Comparison of ENCODE assay signal across 1 cellular context in genomic region chr7:143393267-143394041, GRCh38.
TF ChIP-seq lines count a peak whose summit lies in the region.

No MANE protein-coding gene starts in this region.

TF ChIP-seq in HepG2, 621 proteins besides CTCF, POLR2A, EP300 and RAD21 (continued from another document and continues in another):
- TF ChIP-seq PRDM10 (CRISPR knock-in tag; IDR thresholded peaks at IDR 0.05; ENCODE audit: low read depth) (0 out of 2 replicates have a peak, but pooled peaks have one; percentile 27), MTERF4 (CRISPR knock-in tag; IDR thresholded peaks at IDR 0.05) (no peak), SOX6 (IDR thresholded peaks at IDR 0.05) (no peak), SOX6 (CRISPR knock-in tag; IDR thresholded peaks at IDR 0.05) (peak; percentile 92), RARA (CRISPR knock-in tag; IDR thresholded peaks at IDR 0.05) (peak; percentile 92), JUN (CRISPR knock-in tag; IDR thresholded peaks at IDR 0.05) (no peak), ZFX (CRISPR knock-in tag; IDR thresholded peaks at IDR 0.05; ENCODE audit: low read depth) (peak; percentile 50; the same call in 1 of the 2 replicates), ZNF281 (CRISPR knock-in tag; IDR thresholded peaks at IDR 0.05; ENCODE audit: borderline replicate concordance) (peak; percentile 88), RBM39 (IDR thresholded peaks at IDR 0.05; ENCODE audit: low read depth, low read length, poor library complexity, severe bottlenecking) (no peak), SRSF4 (IDR thresholded peaks at IDR 0.05; ENCODE audit: low read depth, low read length, poor library complexity, severe bottlenecking) (no peak), UBTF (CRISPR knock-in tag; IDR thresholded peaks at IDR 0.05) (0 out of 2 replicates have a peak, but pooled peaks have one; percentile 11), NCOA1 (CRISPR knock-in tag; IDR thresholded peaks at IDR 0.05) (no peak), HMGA1 (CRISPR knock-in tag; conservative IDR thresholded peaks at IDR 0.05) (no peak), MAFG (CRISPR knock-in tag; IDR thresholded peaks at IDR 0.05) (no peak), ETV6 (CRISPR knock-in tag; conservative IDR thresholded peaks at IDR 0.05) (no peak), ZNF431 (CRISPR knock-in tag; IDR thresholded peaks at IDR 0.05; ENCODE audit: borderline replicate concordance, low read depth) (peak; percentile 69; the same call in 1 of the 2 replicates), TSC22D2 (CRISPR knock-in tag; IDR thresholded peaks at IDR 0.05; ENCODE audit: borderline replicate concordance) (no peak), ZBTB49 (CRISPR knock-in tag; IDR thresholded peaks at IDR 0.05; ENCODE audit: borderline replicate concordance) (no peak), ZNF225 (CRISPR knock-in tag; IDR thresholded peaks at IDR 0.05) (no peak), ETV5 (CRISPR knock-in tag; IDR thresholded peaks at IDR 0.05; ENCODE audit: borderline replicate concordance) (peak; percentile 14; the same call in 1 of the 2 replicates), NRL (CRISPR knock-in tag; IDR thresholded peaks at IDR 0.05; ENCODE audit: borderline replicate concordance) (0 out of 2 replicates have a peak, but pooled peaks have one; percentile 29), ZNF501 (CRISPR knock-in tag; IDR thresholded peaks at IDR 0.05) (peak; percentile 72; the same call in 1 of the 2 replicates), ZKSCAN1 (IDR thresholded peaks at IDR 0.05; ENCODE audit: low read length) (no peak), ZNF556 (CRISPR knock-in tag; IDR thresholded peaks at IDR 0.05; ENCODE audit: borderline replicate concordance) (0 out of 2 replicates have a peak, but pooled peaks have one; percentile 39), THAP11 (CRISPR knock-in tag; IDR thresholded peaks at IDR 0.05) (peak; percentile 64), AKAP8 (CRISPR knock-in tag; IDR thresholded peaks at IDR 0.05) (peak; percentile 65; the same call in 1 of the 2 replicates), ZSCAN25 (CRISPR knock-in tag; IDR thresholded peaks at IDR 0.05) (peak; percentile 61; the same call in 1 of the 2 replicates), SKIL (CRISPR knock-in tag; IDR thresholded peaks at IDR 0.05; ENCODE audit: borderline replicate concordance) (peak; percentile 31; the same call in 1 of the 2 replicates)
- TF ChIP-seq, protein P1, sequence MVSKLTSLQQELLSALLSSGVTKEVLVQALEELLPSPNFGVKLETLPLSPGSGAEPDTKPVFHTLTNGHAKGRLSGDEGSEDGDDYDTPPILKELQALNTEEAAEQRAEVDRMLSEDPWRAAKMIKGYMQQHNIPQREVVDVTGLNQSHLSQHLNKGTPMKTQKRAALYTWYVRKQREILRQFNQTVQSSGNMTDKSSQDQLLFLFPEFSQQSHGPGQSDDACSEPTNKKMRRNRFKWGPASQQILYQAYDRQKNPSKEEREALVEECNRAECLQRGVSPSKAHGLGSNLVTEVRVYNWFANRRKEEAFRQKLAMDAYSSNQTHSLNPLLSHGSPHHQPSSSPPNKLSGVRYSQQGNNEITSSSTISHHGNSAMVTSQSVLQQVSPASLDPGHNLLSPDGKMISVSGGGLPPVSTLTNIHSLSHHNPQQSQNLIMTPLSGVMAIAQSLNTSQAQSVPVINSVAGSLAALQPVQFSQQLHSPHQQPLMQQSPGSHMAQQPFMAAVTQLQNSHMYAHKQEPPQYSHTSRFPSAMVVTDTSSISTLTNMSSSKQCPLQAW (CRISPR knock-in tag; IDR thresholded peaks at IDR 0.05): peak; percentile 82
- TF ChIP-seq, protein P2, sequence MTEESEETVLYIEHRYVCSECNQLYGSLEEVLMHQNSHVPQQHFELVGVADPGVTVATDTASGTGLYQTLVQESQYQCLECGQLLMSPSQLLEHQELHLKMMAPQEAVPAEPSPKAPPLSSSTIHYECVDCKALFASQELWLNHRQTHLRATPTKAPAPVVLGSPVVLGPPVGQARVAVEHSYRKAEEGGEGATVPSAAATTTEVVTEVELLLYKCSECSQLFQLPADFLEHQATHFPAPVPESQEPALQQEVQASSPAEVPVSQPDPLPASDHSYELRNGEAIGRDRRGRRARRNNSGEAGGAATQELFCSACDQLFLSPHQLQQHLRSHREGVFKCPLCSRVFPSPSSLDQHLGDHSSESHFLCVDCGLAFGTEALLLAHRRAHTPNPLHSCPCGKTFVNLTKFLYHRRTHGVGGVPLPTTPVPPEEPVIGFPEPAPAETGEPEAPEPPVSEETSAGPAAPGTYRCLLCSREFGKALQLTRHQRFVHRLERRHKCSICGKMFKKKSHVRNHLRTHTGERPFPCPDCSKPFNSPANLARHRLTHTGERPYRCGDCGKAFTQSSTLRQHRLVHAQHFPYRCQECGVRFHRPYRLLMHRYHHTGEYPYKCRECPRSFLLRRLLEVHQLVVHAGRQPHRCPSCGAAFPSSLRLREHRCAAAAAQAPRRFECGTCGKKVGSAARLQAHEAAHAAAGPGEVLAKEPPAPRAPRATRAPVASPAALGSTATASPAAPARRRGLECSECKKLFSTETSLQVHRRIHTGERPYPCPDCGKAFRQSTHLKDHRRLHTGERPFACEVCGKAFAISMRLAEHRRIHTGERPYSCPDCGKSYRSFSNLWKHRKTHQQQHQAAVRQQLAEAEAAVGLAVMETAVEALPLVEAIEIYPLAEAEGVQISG (CRISPR knock-in tag; IDR thresholded peaks at IDR 0.05): peak; percentile 74
- TF ChIP-seq, protein P3, sequence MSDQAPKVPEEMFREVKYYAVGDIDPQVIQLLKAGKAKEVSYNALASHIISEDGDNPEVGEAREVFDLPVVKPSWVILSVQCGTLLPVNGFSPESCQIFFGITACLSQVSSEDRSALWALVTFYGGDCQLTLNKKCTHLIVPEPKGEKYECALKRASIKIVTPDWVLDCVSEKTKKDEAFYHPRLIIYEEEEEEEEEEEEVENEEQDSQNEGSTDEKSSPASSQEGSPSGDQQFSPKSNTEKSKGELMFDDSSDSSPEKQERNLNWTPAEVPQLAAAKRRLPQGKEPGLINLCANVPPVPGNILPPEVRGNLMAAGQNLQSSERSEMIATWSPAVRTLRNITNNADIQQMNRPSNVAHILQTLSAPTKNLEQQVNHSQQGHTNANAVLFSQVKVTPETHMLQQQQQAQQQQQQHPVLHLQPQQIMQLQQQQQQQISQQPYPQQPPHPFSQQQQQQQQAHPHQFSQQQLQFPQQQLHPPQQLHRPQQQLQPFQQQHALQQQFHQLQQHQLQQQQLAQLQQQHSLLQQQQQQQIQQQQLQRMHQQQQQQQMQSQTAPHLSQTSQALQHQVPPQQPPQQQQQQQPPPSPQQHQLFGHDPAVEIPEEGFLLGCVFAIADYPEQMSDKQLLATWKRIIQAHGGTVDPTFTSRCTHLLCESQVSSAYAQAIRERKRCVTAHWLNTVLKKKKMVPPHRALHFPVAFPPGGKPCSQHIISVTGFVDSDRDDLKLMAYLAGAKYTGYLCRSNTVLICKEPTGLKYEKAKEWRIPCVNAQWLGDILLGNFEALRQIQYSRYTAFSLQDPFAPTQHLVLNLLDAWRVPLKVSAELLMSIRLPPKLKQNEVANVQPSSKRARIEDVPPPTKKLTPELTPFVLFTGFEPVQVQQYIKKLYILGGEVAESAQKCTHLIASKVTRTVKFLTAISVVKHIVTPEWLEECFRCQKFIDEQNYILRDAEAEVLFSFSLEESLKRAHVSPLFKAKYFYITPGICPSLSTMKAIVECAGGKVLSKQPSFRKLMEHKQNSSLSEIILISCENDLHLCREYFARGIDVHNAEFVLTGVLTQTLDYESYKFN (CRISPR knock-in tag; conservative IDR thresholded peaks at IDR 0.05): peak; percentile 97
